Comparison of ENCODE assay signal across 11 cellular contexts in genomic region chr6:129647044-129647443, GRCh38.
DNase-seq lines count a peak whose midpoint lies in the region; ATAC-seq and TF ChIP-seq lines count a peak whose summit lies in the region.
"Had no signal": no experiment of that assay in that cellular context is flagged by ENCODE, and none has a peak within 500 bp of the region (broad histone marks: within the 10 kb centered on the region; RNA-seq: fewer than 3 reads in every experiment).

No MANE protein-coding gene starts in this region.

- TF ChIP-seq POLR2A in vagina (IDR thresholded peaks at IDR 0.05), result no peak

- H3K4me3 ChIP-seq in left ventricle myocardium inferior, result peak overlapping the region; percentile 34
- no peak overlapping the region for H3K4me3 ChIP-seq in vagina
- H3K4me3 ChIP-seq: left lung had no signal

- DNase-seq in left ventricle myocardium inferior, result no peak
- DNase-seq in left cardiac atrium, result no peak
- DNase-seq in vagina (ENCODE audit: extremely low spot score in 2 of 2), result no peak
- DNase-seq in GM10266 (ENCODE audit: extremely low spot score), result no peak
- no peak for DNase-seq in COLO668 (lab: John Stamatoyannopoulos, UW; ENCODE audit: unreplicated experiment)
- DNase-seq in iPS-NIHi7 (ENCODE audit: extremely low spot score), result no peak
- DNase-seq: activated CD4-positive, alpha-beta T cell treated with anti-CD3 and anti-CD28 coated beads for 1 hour; left lung; right cardiac atrium had no signal

- H3K4me1 ChIP-seq in left ventricle myocardium inferior (peaks cover 65% of the 10 kb centered on the region), vagina (peaks cover 25% of the 10 kb centered on the region)

- ATAC-seq in left cardiac atrium (no peak), HG02973 (IDR thresholded peaks at IDR 0.05; ENCODE audit: unreplicated experiment) (peak; percentile 48), SK-N-SH treated with all-trans-retinoic acid at 6 μM for 48 hours (peak; percentile 9)
- ATAC-seq: left lung, right cardiac atrium had no signal

- H3K27ac ChIP-seq in left ventricle myocardium inferior (replicated peaks) (peak overlapping the region; percentile 67), vagina (peak overlapping the region; percentile 53)

- intact Hi-C loops in left ventricle myocardium inferior (cut with micrococcal nuclease) (no loop called here), left cardiac atrium (cut with DNase I) (no loop called here), vagina (cut with DNase I) (no loop called here)

- TF ChIP-seq CTCF in left ventricle myocardium inferior (IDR thresholded peaks at IDR 0.05; ENCODE audit: borderline replicate concordance) (no peak), vagina (IDR thresholded peaks at IDR 0.05) (no peak), GM10266 (IDR thresholded peaks at IDR 0.05; ENCODE audit: control insufficient read depth, insufficient read depth, low read depth, missing control alignments) (no peak)

- no peaks in the 10 kb centered on the region for H3K9me3 ChIP-seq in left ventricle myocardium inferior (replicated peaks)
- H3K9me3 ChIP-seq in vagina, result no peaks in the 10 kb centered on the region
- H3K9me3 ChIP-seq: left lung had no signal

- H3K27me3 ChIP-seq in left ventricle myocardium inferior (ENCODE audit: low read depth), result no peaks in the 10 kb centered on the region
- H3K27me3 ChIP-seq in vagina, result no peaks in the 10 kb centered on the region
- H3K27me3 ChIP-seq: left lung had no signal

- H3K36me3 ChIP-seq in left ventricle myocardium inferior (no peaks in the 10 kb centered on the region), vagina (no peaks in the 10 kb centered on the region)
- H3K36me3 ChIP-seq: left lung had no signal

TF ChIP-seq in SK-N-SH treated with all-trans-retinoic acid at 6 μM for 48 hours, 23 proteins besides CTCF, POLR2A, EP300 and RAD21:
- TF ChIP-seq, protein P1, sequence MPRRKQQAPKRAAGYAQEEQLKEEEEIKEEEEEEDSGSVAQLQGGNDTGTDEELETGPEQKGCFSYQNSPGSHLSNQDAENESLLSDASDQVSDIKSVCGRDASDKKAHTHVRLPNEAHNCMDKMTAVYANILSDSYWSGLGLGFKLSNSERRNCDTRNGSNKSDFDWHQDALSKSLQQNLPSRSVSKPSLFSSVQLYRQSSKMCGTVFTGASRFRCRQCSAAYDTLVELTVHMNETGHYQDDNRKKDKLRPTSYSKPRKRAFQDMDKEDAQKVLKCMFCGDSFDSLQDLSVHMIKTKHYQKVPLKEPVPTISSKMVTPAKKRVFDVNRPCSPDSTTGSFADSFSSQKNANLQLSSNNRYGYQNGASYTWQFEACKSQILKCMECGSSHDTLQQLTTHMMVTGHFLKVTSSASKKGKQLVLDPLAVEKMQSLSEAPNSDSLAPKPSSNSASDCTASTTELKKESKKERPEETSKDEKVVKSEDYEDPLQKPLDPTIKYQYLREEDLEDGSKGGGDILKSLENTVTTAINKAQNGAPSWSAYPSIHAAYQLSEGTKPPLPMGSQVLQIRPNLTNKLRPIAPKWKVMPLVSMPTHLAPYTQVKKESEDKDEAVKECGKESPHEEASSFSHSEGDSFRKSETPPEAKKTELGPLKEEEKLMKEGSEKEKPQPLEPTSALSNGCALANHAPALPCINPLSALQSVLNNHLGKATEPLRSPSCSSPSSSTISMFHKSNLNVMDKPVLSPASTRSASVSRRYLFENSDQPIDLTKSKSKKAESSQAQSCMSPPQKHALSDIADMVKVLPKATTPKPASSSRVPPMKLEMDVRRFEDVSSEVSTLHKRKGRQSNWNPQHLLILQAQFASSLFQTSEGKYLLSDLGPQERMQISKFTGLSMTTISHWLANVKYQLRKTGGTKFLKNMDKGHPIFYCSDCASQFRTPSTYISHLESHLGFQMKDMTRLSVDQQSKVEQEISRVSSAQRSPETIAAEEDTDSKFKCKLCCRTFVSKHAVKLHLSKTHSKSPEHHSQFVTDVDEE (CRISPR knock-in tag; IDR thresholded peaks at IDR 0.05), result no peak
- TF ChIP-seq GLIS3 (CRISPR knock-in tag; IDR thresholded peaks at IDR 0.05), result no peak
- no peak for TF ChIP-seq PPARA (CRISPR knock-in tag; IDR thresholded peaks at IDR 0.05; ENCODE audit: borderline replicate concordance)
- TF ChIP-seq TCF4 (CRISPR knock-in tag; IDR thresholded peaks at IDR 0.05; ENCODE audit: borderline replicate concordance), result no peak
- TF ChIP-seq ZC3H10 (CRISPR knock-in tag; IDR thresholded peaks at IDR 0.05), result no peak
- TF ChIP-seq TOX (CRISPR knock-in tag; IDR thresholded peaks at IDR 0.05; ENCODE audit: borderline replicate concordance), result no peak
- TF ChIP-seq, protein P2, sequence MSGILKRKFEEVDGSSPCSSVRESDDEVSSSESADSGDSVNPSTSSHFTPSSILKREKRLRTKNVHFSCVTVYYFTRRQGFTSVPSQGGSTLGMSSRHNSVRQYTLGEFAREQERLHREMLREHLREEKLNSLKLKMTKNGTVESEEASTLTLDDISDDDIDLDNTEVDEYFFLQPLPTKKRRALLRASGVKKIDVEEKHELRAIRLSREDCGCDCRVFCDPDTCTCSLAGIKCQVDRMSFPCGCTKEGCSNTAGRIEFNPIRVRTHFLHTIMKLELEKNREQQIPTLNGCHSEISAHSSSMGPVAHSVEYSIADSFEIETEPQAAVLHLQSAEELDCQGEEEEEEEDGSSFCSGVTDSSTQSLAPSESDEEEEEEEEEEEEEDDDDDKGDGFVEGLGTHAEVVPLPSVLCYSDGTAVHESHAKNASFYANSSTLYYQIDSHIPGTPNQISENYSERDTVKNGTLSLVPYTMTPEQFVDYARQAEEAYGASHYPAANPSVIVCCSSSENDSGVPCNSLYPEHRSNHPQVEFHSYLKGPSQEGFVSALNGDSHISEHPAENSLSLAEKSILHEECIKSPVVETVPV (CRISPR knock-in tag; IDR thresholded peaks at IDR 0.05), result no peak
- TF ChIP-seq ESRRG (CRISPR knock-in tag; IDR thresholded peaks at IDR 0.05), result no peak
- TF ChIP-seq, protein P3, sequence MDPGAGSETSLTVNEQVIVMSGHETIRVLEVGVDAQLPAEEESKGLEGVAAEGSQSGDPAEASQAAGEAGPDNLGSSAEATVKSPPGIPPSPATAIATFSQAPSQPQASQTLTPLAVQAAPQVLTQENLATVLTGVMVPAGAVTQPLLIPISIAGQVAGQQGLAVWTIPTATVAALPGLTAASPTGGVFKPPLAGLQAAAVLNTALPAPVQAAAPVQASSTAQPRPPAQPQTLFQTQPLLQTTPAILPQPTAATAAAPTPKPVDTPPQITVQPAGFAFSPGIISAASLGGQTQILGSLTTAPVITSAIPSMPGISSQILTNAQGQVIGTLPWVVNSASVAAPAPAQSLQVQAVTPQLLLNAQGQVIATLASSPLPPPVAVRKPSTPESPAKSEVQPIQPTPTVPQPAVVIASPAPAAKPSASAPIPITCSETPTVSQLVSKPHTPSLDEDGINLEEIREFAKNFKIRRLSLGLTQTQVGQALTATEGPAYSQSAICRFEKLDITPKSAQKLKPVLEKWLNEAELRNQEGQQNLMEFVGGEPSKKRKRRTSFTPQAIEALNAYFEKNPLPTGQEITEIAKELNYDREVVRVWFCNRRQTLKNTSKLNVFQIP (CRISPR knock-in tag; IDR thresholded peaks at IDR 0.05; ENCODE audit: borderline replicate concordance, low read depth), result no peak
- no peak for TF ChIP-seq ARNTL (CRISPR knock-in tag; IDR thresholded peaks at IDR 0.05; ENCODE audit: borderline replicate concordance, low read depth)
- no peak for TF ChIP-seq ZFP3 (CRISPR knock-in tag; IDR thresholded peaks at IDR 0.05)
- TF ChIP-seq CSDC2 (CRISPR knock-in tag; IDR thresholded peaks at IDR 0.05), result no peak
- no peak for TF ChIP-seq ZNF565 (CRISPR knock-in tag; conservative IDR thresholded peaks at IDR 0.05; ENCODE audit: low read depth)
- no peak for TF ChIP-seq ZNF70 (CRISPR knock-in tag; IDR thresholded peaks at IDR 0.05)
- TF ChIP-seq ZNF8 (CRISPR knock-in tag; IDR thresholded peaks at IDR 0.05), result no peak
- TF ChIP-seq OSR1 (CRISPR knock-in tag; IDR thresholded peaks at IDR 0.05), result no peak

Comparison
In these comparisons a context has a peak if more than half of its experiments do, and no peak if none do; other contexts are left out.
1. ATAC-seq: peak in HG02973 (single experiment) and SK-N-SH treated with all-trans-retinoic acid at 6 μM for 48 hours (single experiment); none in left cardiac atrium (0 of 2).